In genomic region chr16:11283820-11284248, GRCh38 we compare ENCODE assay signal across 1 cellular context.
TF ChIP-seq lines count a peak whose summit lies in the region.

No MANE protein-coding gene starts in this region.

TF ChIP-seq in HepG2, 621 proteins besides CTCF, POLR2A, EP300 and RAD21 (continued from another document and continues in another):
- TF ChIP-seq, protein P1, sequence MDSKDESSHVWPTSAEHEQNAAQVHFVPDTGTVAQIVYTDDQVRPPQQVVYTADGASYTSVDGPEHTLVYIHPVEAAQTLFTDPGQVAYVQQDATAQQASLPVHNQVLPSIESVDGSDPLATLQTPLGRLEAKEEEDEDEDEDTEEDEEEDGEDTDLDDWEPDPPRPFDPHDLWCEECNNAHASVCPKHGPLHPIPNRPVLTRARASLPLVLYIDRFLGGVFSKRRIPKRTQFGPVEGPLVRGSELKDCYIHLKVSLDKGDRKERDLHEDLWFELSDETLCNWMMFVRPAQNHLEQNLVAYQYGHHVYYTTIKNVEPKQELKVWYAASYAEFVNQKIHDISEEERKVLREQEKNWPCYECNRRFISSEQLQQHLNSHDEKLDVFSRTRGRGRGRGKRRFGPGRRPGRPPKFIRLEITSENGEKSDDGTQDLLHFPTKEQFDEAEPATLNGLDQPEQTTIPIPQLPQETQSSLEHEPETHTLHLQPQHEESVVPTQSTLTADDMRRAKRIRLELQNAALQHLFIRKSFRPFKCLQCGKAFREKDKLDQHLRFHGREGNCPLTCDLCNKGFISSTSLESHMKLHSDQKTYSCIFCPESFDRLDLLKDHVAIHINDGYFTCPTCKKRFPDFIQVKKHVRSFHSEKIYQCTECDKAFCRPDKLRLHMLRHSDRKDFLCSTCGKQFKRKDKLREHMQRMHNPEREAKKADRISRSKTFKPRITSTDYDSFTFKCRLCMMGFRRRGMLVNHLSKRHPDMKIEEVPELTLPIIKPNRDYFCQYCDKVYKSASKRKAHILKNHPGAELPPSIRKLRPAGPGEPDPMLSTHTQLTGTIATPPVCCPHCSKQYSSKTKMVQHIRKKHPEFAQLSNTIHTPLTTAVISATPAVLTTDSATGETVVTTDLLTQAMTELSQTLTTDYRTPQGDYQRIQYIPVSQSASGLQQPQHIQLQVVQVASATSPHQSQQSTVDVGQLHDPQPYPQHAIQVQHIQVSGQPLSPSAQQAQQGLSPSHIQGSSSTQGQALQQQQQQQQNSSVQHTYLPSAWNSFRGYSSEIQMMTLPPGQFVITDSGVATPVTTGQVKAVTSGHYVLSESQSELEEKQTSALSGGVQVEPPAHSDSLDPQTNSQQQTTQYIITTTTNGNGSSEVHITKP (CRISPR knock-in tag; IDR thresholded peaks at IDR 0.05; ENCODE audit: low read depth), result no peak
- TF ChIP-seq MXD1 (CRISPR knock-in tag; IDR thresholded peaks at IDR 0.05) (no peak), HMG20A (CRISPR knock-in tag; IDR thresholded peaks at IDR 0.05; ENCODE audit: borderline replicate concordance) (peak; percentile 49; the same call in 1 of the 2 replicates), ZMYM4 (CRISPR knock-in tag; IDR thresholded peaks at IDR 0.05) (peak; percentile 49; the same call in 1 of the 2 replicates), ZNF496 (CRISPR knock-in tag; IDR thresholded peaks at IDR 0.05; ENCODE audit: insufficient replicate concordance) (no peak), PATZ1 (CRISPR knock-in tag; IDR thresholded peaks at IDR 0.05) (peak; percentile 33; the same call in 1 of the 2 replicates), NCOR1 (IDR thresholded peaks at IDR 0.05; ENCODE audit: borderline replicate concordance, low read length) (no peak), SP5 (CRISPR knock-in tag; IDR thresholded peaks at IDR 0.05; ENCODE audit: borderline replicate concordance, low read depth) (no peak), PCBP2 (optimal IDR thresholded peaks at IDR 0.05; ENCODE audit: low read depth, low read length, poor library complexity, severe bottlenecking) (no peak), POGZ (CRISPR knock-in tag; IDR thresholded peaks at IDR 0.05) (no peak), ZNF616 (CRISPR knock-in tag; IDR thresholded peaks at IDR 0.05; ENCODE audit: low read depth) (no peak), ZNF441 (CRISPR knock-in tag; IDR thresholded peaks at IDR 0.05; ENCODE audit: borderline replicate concordance) (peak; percentile 58; the same call in 1 of the 2 replicates), RBFOX2 (IDR thresholded peaks at IDR 0.05; ENCODE audit: low read depth, low read length) (no peak), KDM2A (CRISPR knock-in tag; IDR thresholded peaks at IDR 0.05; ENCODE audit: borderline replicate concordance, low read depth) (no peak; the same call in 1 of the 2 replicates), PPARG (CRISPR knock-in tag; conservative IDR thresholded peaks at IDR 0.05) (no peak; the same call in 1 of the 2 replicates), PAWR (CRISPR knock-in tag; IDR thresholded peaks at IDR 0.05; ENCODE audit: borderline replicate concordance) (no peak), ZNF567 (CRISPR knock-in tag; IDR thresholded peaks at IDR 0.05; ENCODE audit: borderline replicate concordance) (no peak; the same call in 1 of the 2 replicates), XBP1 (CRISPR knock-in tag; IDR thresholded peaks at IDR 0.05) (no peak), ZNF598 (CRISPR knock-in tag; IDR thresholded peaks at IDR 0.05; ENCODE audit: borderline replicate concordance) (0 out of 2 replicates have a peak, but pooled peaks have one; percentile 5), NR2F6 (IDR thresholded peaks at IDR 0.05) (no peak; the same call in 1 of the 2 replicates), NR2F6 (CRISPR knock-in tag; IDR thresholded peaks at IDR 0.05) (peak; percentile 56; the same call in 1 of the 2 replicates), STAT5B (CRISPR knock-in tag; IDR thresholded peaks at IDR 0.05) (no peak), WIZ (CRISPR knock-in tag; IDR thresholded peaks at IDR 0.05) (0 out of 2 replicates have a peak, but pooled peaks have one; percentile 5), ARID4A (CRISPR knock-in tag; IDR thresholded peaks at IDR 0.05; ENCODE audit: borderline replicate concordance) (no peak), ZFYVE20 (CRISPR knock-in tag; IDR thresholded peaks at IDR 0.05; ENCODE audit: borderline replicate concordance, low read depth) (no peak), ZC3H4 (CRISPR knock-in tag; IDR thresholded peaks at IDR 0.05; ENCODE audit: borderline replicate concordance) (no peak), TCF7 (IDR thresholded peaks at IDR 0.05; ENCODE audit: low read depth) (no peak), ZNF570 (CRISPR knock-in tag; IDR thresholded peaks at IDR 0.05; ENCODE audit: borderline replicate concordance) (no peak), ZNF556 (CRISPR knock-in tag; IDR thresholded peaks at IDR 0.05; ENCODE audit: borderline replicate concordance) (0 out of 2 replicates have a peak, but pooled peaks have one; percentile 12), ZNF382 (CRISPR knock-in tag; IDR thresholded peaks at IDR 0.05; ENCODE audit: borderline replicate concordance) (no peak), NFRKB (IDR thresholded peaks at IDR 0.05) (no peak), CENPX (CRISPR knock-in tag; IDR thresholded peaks at IDR 0.05) (no peak), ZNF543 (CRISPR knock-in tag; IDR thresholded peaks at IDR 0.05) (0 out of 2 replicates have a peak, but pooled peaks have one; percentile 20), ZNF749 (CRISPR knock-in tag; IDR thresholded peaks at IDR 0.05; ENCODE audit: borderline replicate concordance) (peak; percentile 46; the same call in 1 of the 2 replicates)
- TF ChIP-seq, protein P2, sequence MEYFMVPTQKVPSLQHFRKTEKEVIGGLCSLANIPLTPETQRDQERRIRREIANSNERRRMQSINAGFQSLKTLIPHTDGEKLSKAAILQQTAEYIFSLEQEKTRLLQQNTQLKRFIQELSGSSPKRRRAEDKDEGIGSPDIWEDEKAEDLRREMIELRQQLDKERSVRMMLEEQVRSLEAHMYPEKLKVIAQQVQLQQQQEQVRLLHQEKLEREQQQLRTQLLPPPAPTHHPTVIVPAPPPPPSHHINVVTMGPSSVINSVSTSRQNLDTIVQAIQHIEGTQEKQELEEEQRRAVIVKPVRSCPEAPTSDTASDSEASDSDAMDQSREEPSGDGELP (IDR thresholded peaks at IDR 0.05; ENCODE audit: borderline replicate concordance, low read depth), result no peak
- TF ChIP-seq, protein P3, sequence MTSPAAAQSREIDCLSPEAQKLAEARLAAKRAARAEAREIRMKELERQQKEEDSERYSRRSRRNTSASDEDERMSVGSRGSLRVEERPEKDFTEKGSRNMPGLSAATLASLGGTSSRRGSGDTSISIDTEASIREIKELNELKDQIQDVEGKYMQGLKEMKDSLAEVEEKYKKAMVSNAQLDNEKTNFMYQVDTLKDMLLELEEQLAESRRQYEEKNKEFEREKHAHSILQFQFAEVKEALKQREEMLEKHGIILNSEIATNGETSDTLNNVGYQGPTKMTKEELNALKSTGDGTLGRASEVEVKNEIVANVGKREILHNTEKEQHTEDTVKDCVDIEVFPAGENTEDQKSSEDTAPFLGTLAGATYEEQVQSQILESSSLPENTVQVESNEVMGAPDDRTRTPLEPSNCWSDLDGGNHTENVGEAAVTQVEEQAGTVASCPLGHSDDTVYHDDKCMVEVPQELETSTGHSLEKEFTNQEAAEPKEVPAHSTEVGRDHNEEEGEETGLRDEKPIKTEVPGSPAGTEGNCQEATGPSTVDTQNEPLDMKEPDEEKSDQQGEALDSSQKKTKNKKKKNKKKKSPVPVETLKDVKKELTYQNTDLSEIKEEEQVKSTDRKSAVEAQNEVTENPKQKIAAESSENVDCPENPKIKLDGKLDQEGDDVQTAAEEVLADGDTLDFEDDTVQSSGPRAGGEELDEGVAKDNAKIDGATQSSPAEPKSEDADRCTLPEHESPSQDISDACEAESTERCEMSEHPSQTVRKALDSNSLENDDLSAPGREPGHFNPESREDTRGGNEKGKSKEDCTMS (CRISPR knock-in tag; conservative IDR thresholded peaks at IDR 0.05), result no peak
- TF ChIP-seq, protein P4, sequence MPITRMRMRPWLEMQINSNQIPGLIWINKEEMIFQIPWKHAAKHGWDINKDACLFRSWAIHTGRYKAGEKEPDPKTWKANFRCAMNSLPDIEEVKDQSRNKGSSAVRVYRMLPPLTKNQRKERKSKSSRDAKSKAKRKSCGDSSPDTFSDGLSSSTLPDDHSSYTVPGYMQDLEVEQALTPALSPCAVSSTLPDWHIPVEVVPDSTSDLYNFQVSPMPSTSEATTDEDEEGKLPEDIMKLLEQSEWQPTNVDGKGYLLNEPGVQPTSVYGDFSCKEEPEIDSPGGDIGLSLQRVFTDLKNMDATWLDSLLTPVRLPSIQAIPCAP (CRISPR knock-in tag; IDR thresholded peaks at IDR 0.05; ENCODE audit: low read depth), result no peak
- TF ChIP-seq, protein P5, sequence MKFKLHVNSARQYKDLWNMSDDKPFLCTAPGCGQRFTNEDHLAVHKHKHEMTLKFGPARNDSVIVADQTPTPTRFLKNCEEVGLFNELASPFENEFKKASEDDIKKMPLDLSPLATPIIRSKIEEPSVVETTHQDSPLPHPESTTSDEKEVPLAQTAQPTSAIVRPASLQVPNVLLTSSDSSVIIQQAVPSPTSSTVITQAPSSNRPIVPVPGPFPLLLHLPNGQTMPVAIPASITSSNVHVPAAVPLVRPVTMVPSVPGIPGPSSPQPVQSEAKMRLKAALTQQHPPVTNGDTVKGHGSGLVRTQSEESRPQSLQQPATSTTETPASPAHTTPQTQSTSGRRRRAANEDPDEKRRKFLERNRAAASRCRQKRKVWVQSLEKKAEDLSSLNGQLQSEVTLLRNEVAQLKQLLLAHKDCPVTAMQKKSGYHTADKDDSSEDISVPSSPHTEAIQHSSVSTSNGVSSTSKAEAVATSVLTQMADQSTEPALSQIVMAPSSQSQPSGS (CRISPR knock-in tag; IDR thresholded peaks at IDR 0.05), result no peak
- TF ChIP-seq, protein P6, sequence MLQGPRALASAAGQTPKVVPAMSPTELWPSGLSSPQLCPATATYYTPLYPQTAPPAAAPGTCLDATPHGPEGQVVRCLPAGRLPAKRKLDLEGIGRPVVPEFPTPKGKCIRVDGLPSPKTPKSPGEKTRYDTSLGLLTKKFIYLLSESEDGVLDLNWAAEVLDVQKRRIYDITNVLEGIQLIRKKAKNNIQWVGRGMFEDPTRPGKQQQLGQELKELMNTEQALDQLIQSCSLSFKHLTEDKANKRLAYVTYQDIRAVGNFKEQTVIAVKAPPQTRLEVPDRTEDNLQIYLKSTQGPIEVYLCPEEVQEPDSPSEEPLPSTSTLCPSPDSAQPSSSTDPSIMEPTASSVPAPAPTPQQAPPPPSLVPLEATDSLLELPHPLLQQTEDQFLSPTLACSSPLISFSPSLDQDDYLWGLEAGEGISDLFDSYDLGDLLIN (CRISPR knock-in tag; IDR thresholded peaks at IDR 0.05; ENCODE audit: borderline replicate concordance), result no peak
- TF ChIP-seq, protein P7, sequence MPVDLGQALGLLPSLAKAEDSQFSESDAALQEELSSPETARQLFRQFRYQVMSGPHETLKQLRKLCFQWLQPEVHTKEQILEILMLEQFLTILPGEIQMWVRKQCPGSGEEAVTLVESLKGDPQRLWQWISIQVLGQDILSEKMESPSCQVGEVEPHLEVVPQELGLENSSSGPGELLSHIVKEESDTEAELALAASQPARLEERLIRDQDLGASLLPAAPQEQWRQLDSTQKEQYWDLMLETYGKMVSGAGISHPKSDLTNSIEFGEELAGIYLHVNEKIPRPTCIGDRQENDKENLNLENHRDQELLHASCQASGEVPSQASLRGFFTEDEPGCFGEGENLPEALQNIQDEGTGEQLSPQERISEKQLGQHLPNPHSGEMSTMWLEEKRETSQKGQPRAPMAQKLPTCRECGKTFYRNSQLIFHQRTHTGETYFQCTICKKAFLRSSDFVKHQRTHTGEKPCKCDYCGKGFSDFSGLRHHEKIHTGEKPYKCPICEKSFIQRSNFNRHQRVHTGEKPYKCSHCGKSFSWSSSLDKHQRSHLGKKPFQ (CRISPR knock-in tag; IDR thresholded peaks at IDR 0.05; ENCODE audit: insufficient replicate concordance), result no peak
